ENCODE assay signal across 1 cellular context in the genomic region with DNA sequence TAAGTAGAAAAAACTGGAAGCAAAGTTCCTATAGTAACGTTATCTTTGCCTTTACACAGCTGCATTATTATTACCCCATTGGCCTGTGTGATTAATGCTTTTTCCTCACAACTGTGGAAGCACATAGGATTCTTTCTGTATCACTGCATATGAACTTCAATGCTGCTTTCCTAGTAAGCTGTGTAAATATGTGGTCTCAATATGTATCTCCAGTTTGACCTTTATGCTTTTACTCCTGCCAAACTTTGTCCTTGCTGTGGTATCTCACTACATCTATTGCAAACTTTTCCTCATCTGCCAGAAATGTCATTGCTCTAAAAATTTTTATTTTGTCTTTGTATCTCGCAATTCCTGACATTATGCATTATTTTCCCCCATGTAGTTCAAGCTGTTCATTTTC.
TF ChIP-seq lines count a peak whose summit lies in the region.

No MANE protein-coding gene starts in this region.

TF ChIP-seq in HepG2, 621 proteins besides CTCF, POLR2A, EP300 and RAD21 (continued from another document and continues in another):
- no peak for TF ChIP-seq ZNF552 (CRISPR knock-in tag; IDR thresholded peaks at IDR 0.05; ENCODE audit: borderline replicate concordance)
- no peak for TF ChIP-seq SATB2 (CRISPR knock-in tag; IDR thresholded peaks at IDR 0.05)
- TF ChIP-seq, protein P1, sequence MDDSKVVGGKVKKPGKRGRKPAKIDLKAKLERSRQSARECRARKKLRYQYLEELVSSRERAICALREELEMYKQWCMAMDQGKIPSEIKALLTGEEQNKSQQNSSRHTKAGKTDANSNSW (CRISPR knock-in tag; IDR thresholded peaks at IDR 0.05; ENCODE audit: borderline replicate concordance), result no peak
- no peak for TF ChIP-seq ZNF597 (CRISPR knock-in tag; IDR thresholded peaks at IDR 0.05)
- no peak for TF ChIP-seq ZSCAN20 (CRISPR knock-in tag; IDR thresholded peaks at IDR 0.05; ENCODE audit: borderline replicate concordance)
- no peak for TF ChIP-seq BRCA1 (CRISPR knock-in tag; IDR thresholded peaks at IDR 0.05)
- TF ChIP-seq FOXA1 (IDR thresholded peaks at IDR 0.05), result peak; percentile 47; the same call in 1 of the 2 replicates
- TF ChIP-seq FOXA1 (CRISPR knock-in tag; IDR thresholded peaks at IDR 0.05), result peak; percentile 86
- no peak for TF ChIP-seq ASH2L (IDR thresholded peaks at IDR 0.05; ENCODE audit: insufficient read length, low read depth, low read length)
- no peak for TF ChIP-seq JUND (CRISPR knock-in tag; IDR thresholded peaks at IDR 0.05)
- TF ChIP-seq, protein P2, sequence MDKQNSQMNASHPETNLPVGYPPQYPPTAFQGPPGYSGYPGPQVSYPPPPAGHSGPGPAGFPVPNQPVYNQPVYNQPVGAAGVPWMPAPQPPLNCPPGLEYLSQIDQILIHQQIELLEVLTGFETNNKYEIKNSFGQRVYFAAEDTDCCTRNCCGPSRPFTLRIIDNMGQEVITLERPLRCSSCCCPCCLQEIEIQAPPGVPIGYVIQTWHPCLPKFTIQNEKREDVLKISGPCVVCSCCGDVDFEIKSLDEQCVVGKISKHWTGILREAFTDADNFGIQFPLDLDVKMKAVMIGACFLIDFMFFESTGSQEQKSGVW (CRISPR knock-in tag; IDR thresholded peaks at IDR 0.05; ENCODE audit: borderline replicate concordance), result no peak
- TF ChIP-seq SNAPC2 (CRISPR knock-in tag; IDR thresholded peaks at IDR 0.05), result no peak
- TF ChIP-seq CENPT (CRISPR knock-in tag; IDR thresholded peaks at IDR 0.05; ENCODE audit: low read depth), result no peak
- TF ChIP-seq MTF1 (CRISPR knock-in tag; IDR thresholded peaks at IDR 0.05), result no peak
- TF ChIP-seq ZNF569 (CRISPR knock-in tag; IDR thresholded peaks at IDR 0.05; ENCODE audit: borderline replicate concordance), result no peak
- TF ChIP-seq SIX1 (CRISPR knock-in tag; IDR thresholded peaks at IDR 0.05; ENCODE audit: borderline replicate concordance), result no peak
- TF ChIP-seq MIXL1 (CRISPR knock-in tag; IDR thresholded peaks at IDR 0.05), result peak; percentile 38; the same call in 1 of the 2 replicates
- TF ChIP-seq FOXM1 (CRISPR knock-in tag; IDR thresholded peaks at IDR 0.05), result no peak
- no peak for TF ChIP-seq ZBTB26 (CRISPR knock-in tag; IDR thresholded peaks at IDR 0.05; ENCODE audit: borderline replicate concordance)
- peak; percentile 46; the same call in 1 of the 2 replicates for TF ChIP-seq ZNF331 (CRISPR knock-in tag; IDR thresholded peaks at IDR 0.05)
- no peak for TF ChIP-seq RFX1 (IDR thresholded peaks at IDR 0.05)
- 0 out of 2 replicates have a peak, but pooled peaks have one; percentile 30 for TF ChIP-seq PHF21A (CRISPR knock-in tag; IDR thresholded peaks at IDR 0.05)
- peak; percentile 62; the same call in 1 of the 2 replicates for TF ChIP-seq NR2F6 (IDR thresholded peaks at IDR 0.05)
- peak; percentile 76 for TF ChIP-seq NR2F6 (CRISPR knock-in tag; IDR thresholded peaks at IDR 0.05)
- no peak for TF ChIP-seq RFXANK (CRISPR knock-in tag; IDR thresholded peaks at IDR 0.05)
- no peak for TF ChIP-seq PLRG1 (conservative IDR thresholded peaks at IDR 0.05)
- 0 out of 2 replicates have a peak, but pooled peaks have one; percentile 17 for TF ChIP-seq SIX4 (CRISPR knock-in tag; IDR thresholded peaks at IDR 0.05)
- TF ChIP-seq ZNF407 (CRISPR knock-in tag; IDR thresholded peaks at IDR 0.05; ENCODE audit: not compliant biosample characterization), result no peak
- TF ChIP-seq ZBTB21 (CRISPR knock-in tag; IDR thresholded peaks at IDR 0.05), result no peak
- TF ChIP-seq RBM22 (optimal IDR thresholded peaks at IDR 0.05; ENCODE audit: low read length), result no peak
- TF ChIP-seq NRL (CRISPR knock-in tag; IDR thresholded peaks at IDR 0.05; ENCODE audit: borderline replicate concordance), result no peak
- no peak for TF ChIP-seq ZNF557 (CRISPR knock-in tag; IDR thresholded peaks at IDR 0.05)
- no peak for TF ChIP-seq TP53 (CRISPR knock-in tag; conservative IDR thresholded peaks at IDR 0.05)
- no peak for TF ChIP-seq ZNF547 (CRISPR knock-in tag; IDR thresholded peaks at IDR 0.05)
- no peak for TF ChIP-seq GTF3A (CRISPR knock-in tag; conservative IDR thresholded peaks at IDR 0.05)
- no peak for TF ChIP-seq ATAD3A (CRISPR knock-in tag; IDR thresholded peaks at IDR 0.05)
- TF ChIP-seq ZKSCAN1 (IDR thresholded peaks at IDR 0.05; ENCODE audit: low read length), result no peak
- no peak for TF ChIP-seq ZFP41 (CRISPR knock-in tag; IDR thresholded peaks at IDR 0.05; ENCODE audit: borderline replicate concordance)
- no peak for TF ChIP-seq HBP1 (CRISPR knock-in tag; IDR thresholded peaks at IDR 0.05; ENCODE audit: low read depth)
- no peak for TF ChIP-seq ZHX2 (IDR thresholded peaks at IDR 0.05; ENCODE audit: low read depth)
- TF ChIP-seq ZHX2 (CRISPR knock-in tag; IDR thresholded peaks at IDR 0.05; ENCODE audit: borderline replicate concordance), result no peak
- TF ChIP-seq ZSCAN31 (CRISPR knock-in tag; IDR thresholded peaks at IDR 0.05; ENCODE audit: low read depth), result no peak
- TF ChIP-seq GTF2F1 (IDR thresholded peaks at IDR 0.05; ENCODE audit: low read length), result no peak
- TF ChIP-seq ZNF3 (CRISPR knock-in tag; IDR thresholded peaks at IDR 0.05), result no peak
- TF ChIP-seq LCORL (IDR thresholded peaks at IDR 0.05), result no peak
- TF ChIP-seq LCORL (CRISPR knock-in tag; IDR thresholded peaks at IDR 0.05), result peak; percentile 73
- TF ChIP-seq ZNF550 (CRISPR knock-in tag; IDR thresholded peaks at IDR 0.05; ENCODE audit: borderline replicate concordance), result no peak
- TF ChIP-seq ZNF296 (CRISPR knock-in tag; conservative IDR thresholded peaks at IDR 0.05), result no peak
- TF ChIP-seq, protein P3, sequence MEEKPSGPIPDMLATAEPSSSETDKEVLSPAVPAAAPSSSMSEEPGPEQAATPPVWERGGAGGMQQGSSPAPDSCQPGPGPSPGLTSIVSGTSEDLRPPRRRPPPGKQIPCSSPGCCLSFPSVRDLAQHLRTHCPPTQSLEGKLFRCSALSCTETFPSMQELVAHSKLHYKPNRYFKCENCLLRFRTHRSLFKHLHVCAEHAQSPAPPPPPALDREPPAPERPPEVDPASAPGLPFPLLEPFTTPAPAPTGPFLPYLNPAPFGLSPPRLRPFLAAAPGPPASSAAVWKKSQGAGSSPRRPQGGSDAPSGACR (CRISPR knock-in tag; IDR thresholded peaks at IDR 0.05), result no peak
